18 cellular contexts compared by ENCODE assay signal in the genomic region with DNA sequence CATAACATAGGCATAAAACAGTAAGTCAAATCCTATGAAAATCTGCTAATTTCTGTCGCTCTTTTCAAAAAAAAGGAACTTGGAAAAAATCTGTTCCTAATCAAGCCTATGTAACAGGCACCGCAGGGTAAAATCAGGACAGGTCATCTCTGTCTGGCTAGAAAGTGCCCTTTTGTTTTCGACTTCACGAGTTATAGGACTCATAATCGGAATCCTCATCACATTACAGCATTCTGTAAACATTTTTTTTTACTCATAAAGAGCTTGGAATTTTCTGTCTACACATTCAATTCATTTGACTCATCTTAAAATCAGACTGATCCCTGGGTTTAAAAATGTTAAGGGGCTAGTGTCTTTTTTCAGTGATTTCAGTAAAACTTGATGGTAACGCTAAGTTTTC.
A peak's percentile ranks its signal among the peaks of the same experiment; 100 is the strongest.
DNase-seq lines count a peak whose midpoint lies in the region; TF ChIP-seq lines count a peak whose summit lies in the region.
"Had no signal": no experiment of that assay in that cellular context is flagged by ENCODE, and none has a peak within 500 bp of the region (broad histone marks: within the 10 kb centered on the region; RNA-seq: fewer than 3 reads in every experiment).

No MANE protein-coding gene starts in this region.

- no peak overlapping the region for H3K27ac ChIP-seq in prostate gland
- H3K27ac ChIP-seq: 22Rv1, neutrophil, RWPE1, tibial nerve had no signal

- H3K9me3 ChIP-seq in skeletal muscle satellite cell (replicated peaks; ENCODE audit: low read length): no peaks in the 10 kb centered on the region
- no peaks in the 10 kb centered on the region for H3K9me3 ChIP-seq in prostate gland
- H3K9me3 ChIP-seq: neutrophil, tibial nerve had no signal

- H3K4me1 ChIP-seq in skeletal muscle satellite cell (ENCODE audit: control insufficient read depth, insufficient read depth, low read length) (peaks cover 44% of the 10 kb centered on the region), prostate gland (replicated peaks) (no peaks in the 10 kb centered on the region)
- H3K4me1 ChIP-seq: tibial nerve had no signal

- H3K27me3 ChIP-seq in skeletal muscle satellite cell (ENCODE audit: control insufficient read depth, insufficient read depth, low read length) (no peaks in the 10 kb centered on the region), prostate gland (replicated peaks; ENCODE audit: insufficient read depth) (no peaks in the 10 kb centered on the region)
- H3K27me3 ChIP-seq: neutrophil, tibial nerve had no signal

- no peak for TF ChIP-seq CTCF in fibroblast of villous mesenchyme (IDR thresholded peaks at IDR 0.05; ENCODE audit: insufficient read depth, low read depth, low read length)
- no peak for TF ChIP-seq CTCF in prostate gland (IDR thresholded peaks at IDR 0.05)

- TF ChIP-seq POLR2A in prostate gland (IDR thresholded peaks at IDR 0.05): no peak

- in situ Hi-C loops in SK-MEL-5 (cut with HindIII; ENCODE audit: low pct_unique_long_range_greater_than_20kb, low sequenced_read_pairs): no loop called here

- H3K9ac ChIP-seq in skeletal muscle satellite cell (ENCODE audit: low read depth, low read length): peak overlapping the region; percentile 76

- DNase-seq in NCI-H446 treated with DMSO at 0.1 percent for 48 hours (lab: John Stamatoyannopoulos, UW) (peak; percentile 43), NCI-H446 (lab: John Stamatoyannopoulos, UW) (no peak), SK-MEL-5 (ENCODE audit: low read depth, low spot score) (peak; percentile 91), fibroblast of villous mesenchyme (ENCODE audit: low read depth) (peak; percentile 78), NCI-H345 treated with DMSO at 0.1 percent for 48 hours (lab: John Stamatoyannopoulos, UW; ENCODE audit: unreplicated experiment) (no peak), prostate gland (ENCODE audit: low spot score) (no peak), cerebellar cortex (ENCODE audit: low spot score) (no peak)
- DNase-seq: activated naive CD8-positive, alpha-beta T cell treated with anti-CD3 and anti-CD28 coated beads for 36 hours; DMS153; left ventricle myocardium superior; NCI-H1092 treated with DMSO at 0.1 percent for 48 hours; NCI-H510A; stimulated activated CD4-positive, alpha-beta T cell treated with anti-CD3 and anti-CD28 coated beads, Interleukin-15, amount 100 ng/mL, for 24 hours had no signal

- intact Hi-C loops in prostate gland (cut with DNase I): loop anchor here (10.0 kb wide), 1 partner anchor 57 kb away; no protein-coding TSS in a partner anchor

- WGBS in prostate gland: 33% methylated on average over 6 of the region's 6 CpGs

- H3K4me3 ChIP-seq in fibroblast of villous mesenchyme (ENCODE audit: low read depth, low read length): no peak overlapping the region
- H3K4me3 ChIP-seq in skeletal muscle satellite cell (ENCODE audit: low read length): peak overlapping the region; percentile 54
- no peak overlapping the region for H3K4me3 ChIP-seq in prostate gland
- H3K4me3 ChIP-seq: tibial nerve had no signal

- H3K36me3 ChIP-seq in skeletal muscle satellite cell (ENCODE audit: insufficient read depth, low read length) (no peaks in the 10 kb centered on the region), prostate gland (no peaks in the 10 kb centered on the region)
- H3K36me3 ChIP-seq: neutrophil, tibial nerve had no signal

- peak overlapping the region; percentile 79 for H3K4me2 ChIP-seq in skeletal muscle satellite cell (ENCODE audit: low read length)

Comparison
In these comparisons a context has a peak if more than half of its experiments do, and no peak if none do; other contexts are left out.
1. DNase-seq: peak in NCI-H446 treated with DMSO at 0.1 percent for 48 hours (single experiment), SK-MEL-5 (single experiment) and fibroblast of villous mesenchyme (single experiment); none in NCI-H446 (0 of 2), NCI-H345 treated with DMSO at 0.1 percent for 48 hours (single experiment), prostate gland (single experiment) and cerebellar cortex (single experiment).